In genomic region chr16:28133666-28134065, GRCh38 we compare ENCODE assay signal across 21 cellular contexts.
DNase-seq lines count a peak whose midpoint lies in the region; ATAC-seq and TF ChIP-seq lines count a peak whose summit lies in the region.
"Had no signal": no experiment of that assay in that cellular context is flagged by ENCODE, and none has a peak within 500 bp of the region (broad histone marks: within the 10 kb centered on the region; RNA-seq: fewer than 3 reads in every experiment).

No MANE protein-coding gene starts in this region.

- no peaks in the 10 kb centered on the region for H3K27me3 ChIP-seq in CD8-positive, alpha-beta T cell (ENCODE audit: insufficient read depth, low read length)
- H3K27me3 ChIP-seq in naive thymus-derived CD4-positive, alpha-beta T cell (ENCODE audit: control insufficient read depth in 2 of 2, insufficient read depth in 2 of 2, low read length in 2 of 2): no peaks in the 10 kb centered on the region

- no peak for DNase-seq in activated CD8-positive, alpha-beta T cell treated with anti-CD3 and anti-CD28 coated beads, Interleukin-2, amount 10 ng/mL, durations not matched to agents 7 days and 5 days
- DNase-seq in activated CD8-positive, alpha-beta T cell treated with anti-CD3 and anti-CD28 coated beads for 36 hours: no peak
- DNase-seq in CD8-positive, alpha-beta T cell: no peak
- no peak for DNase-seq in naive thymus-derived CD4-positive, alpha-beta T cell
- no peak for DNase-seq in stimulated activated effector memory CD8-positive, alpha-beta T cell treated with anti-CD3 and anti-CD28 coated beads, Interleukin-12 subunit alpha, Interleukin-12 subunit beta, amount 100 ng/mL, for 72 hours (ENCODE audit: low spot score in 2 of 2)
- DNase-seq in AG08395 (ENCODE audit: low spot score): no peak
- DNase-seq in NCI-H146 treated with DMSO at 0.1 percent for 48 hours (lab: John Stamatoyannopoulos, UW; ENCODE audit: unreplicated experiment): no peak
- DNase-seq in DMS79 (lab: John Stamatoyannopoulos, UW): no peak
- DNase-seq: CD8-positive, alpha-beta memory T cell; DMS53; KBM-7; NCI-H1105 treated with DMSO at 0.1 percent for 48 hours; NCI-H187; NCI-H2107; NCI-H2227 treated with DMSO at 0.1 percent for 48 hours; NCI-H510A treated with DMSO at 0.1 percent for 48 hours; NCI-H774 had no signal

- H3K9me3 ChIP-seq in CD8-positive, alpha-beta T cell (ENCODE audit: low read length): no peaks in the 10 kb centered on the region
- H3K9me3 ChIP-seq in naive thymus-derived CD4-positive, alpha-beta T cell (ENCODE audit: control insufficient read depth in 2 of 3, low read length in 3 of 3): no peaks in the 10 kb centered on the region

- H3K27me3 Mint-ChIP-seq in activated CD8-positive, alpha-beta T cell treated with anti-CD3 and anti-CD28 coated beads, Interleukin-2, amount 10 ng/mL, durations not matched to agents 7 days and 5 days (ENCODE audit: low read depth): no peaks in the 10 kb centered on the region
- no peaks in the 10 kb centered on the region for H3K27me3 Mint-ChIP-seq in activated CD8-positive, alpha-beta T cell treated with anti-CD3 and anti-CD28 coated beads for 36 hours
- no peaks in the 10 kb centered on the region for H3K27me3 Mint-ChIP-seq in CD8-positive, alpha-beta T cell (ENCODE audit: low read depth)
- H3K27me3 Mint-ChIP-seq in naive thymus-derived CD4-positive, alpha-beta T cell: no peaks in the 10 kb centered on the region
- H3K27me3 Mint-ChIP-seq: B cell; CD8-positive, alpha-beta memory T cell had no signal

- CTCF ChIA-PET in activated CD8-positive, alpha-beta T cell treated with anti-CD3 and anti-CD28 coated beads, Interleukin-2, amount 10 ng/mL, durations not matched to agents 7 days and 5 days (lab: Charles Lee): interaction anchor here (1.1 to 13.0 kb wide), 2 partner anchors 60 to 80 kb away, joined by 3 to 275 read pairs; partner anchors contain the start of gene XPO6
- CTCF ChIA-PET in activated CD8-positive, alpha-beta T cell treated with anti-CD3 and anti-CD28 coated beads for 36 hours (lab: Charles Lee): interaction anchor here (0.8 to 3.0 kb wide), 5 partner anchors 9 to 144 kb away, joined by 3 to 10 read pairs (median 3); no protein-coding TSS in a partner anchor
- CTCF ChIA-PET in CD8-positive, alpha-beta T cell (lab: Charles Lee): interaction anchor here (1.1 to 13.3 kb wide), 3 partner anchors 23 to 82 kb away, joined by 3 to 394 read pairs (median 5); partner anchors contain the start of gene XPO6
- CTCF ChIA-PET in naive thymus-derived CD4-positive, alpha-beta T cell (lab: Charles Lee): interaction anchor here (0.9 to 12.3 kb wide), 3 partner anchors 30 to 85 kb away, joined by 3 to 168 read pairs (median 3); no protein-coding TSS in a partner anchor

- H3K27ac ChIP-seq in CD8-positive, alpha-beta T cell (ENCODE audit: low read depth, low read length): no peak overlapping the region
- H3K27ac ChIP-seq in naive thymus-derived CD4-positive, alpha-beta T cell (ENCODE audit: low read depth, low read length): peak overlapping the region; percentile 27
- H3K27ac ChIP-seq: 22Rv1 had no signal

- TF ChIP-seq CTCF in activated CD8-positive, alpha-beta T cell treated with anti-CD3 and anti-CD28 coated beads for 36 hours (IDR thresholded peaks at IDR 0.05): no peak
- no peak for TF ChIP-seq CTCF in CD8-positive, alpha-beta T cell (IDR thresholded peaks at IDR 0.05)

- ATAC-seq in activated CD8-positive, alpha-beta T cell treated with anti-CD3 and anti-CD28 coated beads, Interleukin-2, amount 10 ng/mL, durations not matched to agents 7 days and 5 days: no peak
- ATAC-seq in activated CD8-positive, alpha-beta T cell treated with anti-CD3 and anti-CD28 coated beads for 36 hours: no peak
- no peak for ATAC-seq in CD8-positive, alpha-beta T cell
- ATAC-seq in naive thymus-derived CD4-positive, alpha-beta T cell: no peak
- ATAC-seq in stimulated activated effector memory CD8-positive, alpha-beta T cell treated with anti-CD3 and anti-CD28 coated beads, Interleukin-12 subunit alpha, Interleukin-12 subunit beta, amount 100 ng/mL, for 72 hours: no peak
- ATAC-seq: HepG2, Right ventricle myocardium inferior had no signal

- H3K4me1 Mint-ChIP-seq in activated CD8-positive, alpha-beta T cell treated with anti-CD3 and anti-CD28 coated beads, Interleukin-2, amount 10 ng/mL, durations not matched to agents 7 days and 5 days (ENCODE audit: low read depth): peaks cover 34% of the 10 kb centered on the region
- peaks cover 27% of the 10 kb centered on the region for H3K4me1 Mint-ChIP-seq in activated CD8-positive, alpha-beta T cell treated with anti-CD3 and anti-CD28 coated beads for 36 hours (ENCODE audit: low read depth)
- H3K4me1 Mint-ChIP-seq in CD8-positive, alpha-beta T cell (ENCODE audit: low read depth): peaks cover 41% of the 10 kb centered on the region
- peaks cover 33 to 56% (median 46%) of the 10 kb centered on the region in 7 donors for H3K4me1 Mint-ChIP-seq in naive thymus-derived CD4-positive, alpha-beta T cell
- peaks cover 42% of the 10 kb centered on the region for H3K4me1 Mint-ChIP-seq in stimulated activated effector memory CD8-positive, alpha-beta T cell treated with anti-CD3 and anti-CD28 coated beads, Interleukin-12 subunit alpha, Interleukin-12 subunit beta, amount 100 ng/mL, for 72 hours

- H3K36me3 Mint-ChIP-seq in activated CD8-positive, alpha-beta T cell treated with anti-CD3 and anti-CD28 coated beads, Interleukin-2, amount 10 ng/mL, durations not matched to agents 7 days and 5 days (ENCODE audit: low read depth): peaks cover 81% of the 10 kb centered on the region
- H3K36me3 Mint-ChIP-seq in activated CD8-positive, alpha-beta T cell treated with anti-CD3 and anti-CD28 coated beads for 36 hours (ENCODE audit: low read depth): peaks cover 74% of the 10 kb centered on the region
- H3K36me3 Mint-ChIP-seq in CD8-positive, alpha-beta T cell: peaks cover 84% of the 10 kb centered on the region
- H3K36me3 Mint-ChIP-seq in naive thymus-derived CD4-positive, alpha-beta T cell: peaks cover 7 to 67% (median 29%) of the 10 kb centered on the region in 5 donors
- H3K36me3 Mint-ChIP-seq in stimulated activated effector memory CD8-positive, alpha-beta T cell treated with anti-CD3 and anti-CD28 coated beads, Interleukin-12 subunit alpha, Interleukin-12 subunit beta, amount 100 ng/mL, for 72 hours: peaks cover 100% of the 10 kb centered on the region

- no peaks in the 10 kb centered on the region for H3K9me3 Mint-ChIP-seq in activated CD8-positive, alpha-beta T cell treated with anti-CD3 and anti-CD28 coated beads, Interleukin-2, amount 10 ng/mL, durations not matched to agents 7 days and 5 days (ENCODE audit: insufficient read depth)
- no peaks in the 10 kb centered on the region for H3K9me3 Mint-ChIP-seq in activated CD8-positive, alpha-beta T cell treated with anti-CD3 and anti-CD28 coated beads for 36 hours
- H3K9me3 Mint-ChIP-seq in CD8-positive, alpha-beta T cell: no peaks in the 10 kb centered on the region
- peaks cover 0 to 1% (median 0%) of the 10 kb centered on the region in 11 donors for H3K9me3 Mint-ChIP-seq in naive thymus-derived CD4-positive, alpha-beta T cell
- H3K9me3 Mint-ChIP-seq in stimulated activated effector memory CD8-positive, alpha-beta T cell treated with anti-CD3 and anti-CD28 coated beads, Interleukin-12 subunit alpha, Interleukin-12 subunit beta, amount 100 ng/mL, for 72 hours: no peaks in the 10 kb centered on the region
- H3K9me3 Mint-ChIP-seq: CD8-positive, alpha-beta memory T cell had no signal

- peaks cover 28% of the 10 kb centered on the region for H3K4me1 ChIP-seq in CD8-positive, alpha-beta T cell (ENCODE audit: insufficient read depth, low read length)
- H3K4me1 ChIP-seq in naive thymus-derived CD4-positive, alpha-beta T cell (ENCODE audit: control insufficient read depth in 2 of 2, insufficient read depth in 2 of 2, low read length in 2 of 2): peaks cover 23 to 31% of the 10 kb centered on the region in 2 donors

- H3K27ac Mint-ChIP-seq in activated CD8-positive, alpha-beta T cell treated with anti-CD3 and anti-CD28 coated beads, Interleukin-2, amount 10 ng/mL, durations not matched to agents 7 days and 5 days: peak overlapping the region; percentile 40
- H3K27ac Mint-ChIP-seq in activated CD8-positive, alpha-beta T cell treated with anti-CD3 and anti-CD28 coated beads for 36 hours: no peak overlapping the region
- peak overlapping the region; percentile 83 for H3K27ac Mint-ChIP-seq in CD8-positive, alpha-beta T cell
- H3K27ac Mint-ChIP-seq in naive thymus-derived CD4-positive, alpha-beta T cell: peak overlapping the region in 8 of 9 donors; percentile 40 to 98 (median 72)
- H3K27ac Mint-ChIP-seq in stimulated activated effector memory CD8-positive, alpha-beta T cell treated with anti-CD3 and anti-CD28 coated beads, Interleukin-12 subunit alpha, Interleukin-12 subunit beta, amount 100 ng/mL, for 72 hours: peak overlapping the region; percentile 43

- H3K36me3 ChIP-seq in CD8-positive, alpha-beta T cell (ENCODE audit: insufficient read depth, low read length): peaks cover 58% of the 10 kb centered on the region
- peaks cover 24 to 71% (median 35%) of the 10 kb centered on the region in 3 experiments for H3K36me3 ChIP-seq in naive thymus-derived CD4-positive, alpha-beta T cell (ENCODE audit: control insufficient read depth in 2 of 3, insufficient read depth in 3 of 3, low read length in 3 of 3)

- no peak overlapping the region for H3K4me3 Mint-ChIP-seq in activated CD8-positive, alpha-beta T cell treated with anti-CD3 and anti-CD28 coated beads, Interleukin-2, amount 10 ng/mL, durations not matched to agents 7 days and 5 days
- no peak overlapping the region for H3K4me3 Mint-ChIP-seq in activated CD8-positive, alpha-beta T cell treated with anti-CD3 and anti-CD28 coated beads for 36 hours
- no peak overlapping the region for H3K4me3 Mint-ChIP-seq in CD8-positive, alpha-beta T cell
- no peak overlapping the region for H3K4me3 Mint-ChIP-seq in naive thymus-derived CD4-positive, alpha-beta T cell
- no peak overlapping the region for H3K4me3 Mint-ChIP-seq in stimulated activated effector memory CD8-positive, alpha-beta T cell treated with anti-CD3 and anti-CD28 coated beads, Interleukin-12 subunit alpha, Interleukin-12 subunit beta, amount 100 ng/mL, for 72 hours
- H3K4me3 Mint-ChIP-seq: B cell; CD8-positive, alpha-beta memory T cell had no signal

- POLR2A ChIA-PET in activated CD8-positive, alpha-beta T cell treated with anti-CD3 and anti-CD28 coated beads, Interleukin-2, amount 10 ng/mL, durations not matched to agents 7 days and 5 days (lab: Charles Lee): interaction anchor here (0.7 to 1.2 kb wide), 2 partner anchors 79 to 140 kb away, joined by 3 to 4 read pairs; no protein-coding TSS in a partner anchor
- POLR2A ChIA-PET in activated CD8-positive, alpha-beta T cell treated with anti-CD3 and anti-CD28 coated beads for 36 hours (lab: Charles Lee): interaction anchor here (1.2 to 1.5 kb wide), 3 partner anchors 14 to 797 kb away, joined by 3 to 4 read pairs (median 3); no protein-coding TSS in a partner anchor
- POLR2A ChIA-PET in CD8-positive, alpha-beta T cell (lab: Charles Lee): interaction anchor here (2.2 kb wide), 1 partner anchor 84 kb away, joined by 9 read pairs; no protein-coding TSS in a partner anchor
- POLR2A ChIA-PET in naive thymus-derived CD4-positive, alpha-beta T cell (lab: Charles Lee): interaction anchor here (0.7 to 2.8 kb wide), 5 partner anchors 36 to 370 kb away, joined by 3 to 11 read pairs (median 8); no protein-coding TSS in a partner anchor

- H3K4me3 ChIP-seq in CD8-positive, alpha-beta T cell (ENCODE audit: low read depth, low read length): no peak overlapping the region
- H3K4me3 ChIP-seq in naive thymus-derived CD4-positive, alpha-beta T cell (ENCODE audit: low read length): no peak overlapping the region

- intact Hi-C loops in activated CD8-positive, alpha-beta T cell treated with anti-CD3 and anti-CD28 coated beads for 36 hours (cut with micrococcal nuclease): no loop called here
- intact Hi-C loops in CD8-positive, alpha-beta T cell (cut with DNase I, micrococcal nuclease): loop anchor here in 1 of 2 experiments (10.0 kb wide), 1 partner anchor 421 kb away; the partner anchor contains the start of gene SGF29
- intact Hi-C loops in naive thymus-derived CD4-positive, alpha-beta T cell (cut with micrococcal nuclease): no loop called here
